17 cellular contexts compared by ENCODE assay signal in genomic region chr2:241618836-241619235, GRCh38. TPM values are rescaled to one million over a fixed set of nuclear protein-coding genes. Genes with fewer than 3 reads are reported as not detected.
DNase-seq lines count a peak whose midpoint lies in the region; ATAC-seq and TF ChIP-seq lines count a peak whose summit lies in the region.
"Had no signal": no experiment of that assay in that cellular context is flagged by ENCODE, and none has a peak within 500 bp of the region (broad histone marks: within the 10 kb centered on the region; RNA-seq: fewer than 3 reads in every experiment).

No MANE protein-coding gene starts in this region.

- no peaks in the 10 kb centered on the region for H3K27me3 Mint-ChIP-seq in activated naive CD8-positive, alpha-beta T cell treated with anti-CD3 and anti-CD28 coated beads, Interleukin-2, amount 10 ng/mL, durations not matched to agents 7 days and 5 days
- H3K27me3 Mint-ChIP-seq in activated naive CD8-positive, alpha-beta T cell treated with anti-CD3 and anti-CD28 coated beads, Interleukin-2, amount 50 U/mL, for 24 hours: no peaks in the 10 kb centered on the region
- H3K27me3 Mint-ChIP-seq in GM23338 (ENCODE audit: insufficient read depth, low read depth, poor library complexity) (peaks cover 2% of the 10 kb centered on the region), nephron (ENCODE audit: low read depth) (no peaks in the 10 kb centered on the region)
- H3K27me3 Mint-ChIP-seq in activated CD4-positive, alpha-beta memory T cell treated with anti-CD3 and anti-CD28 coated beads, Interleukin-2, amount 10 ng/mL, durations not matched to agents 7 days and 5 days: no peaks in the 10 kb centered on the region

- H3K27me3 ChIP-seq in GM23338 (ENCODE audit: insufficient read depth): no peaks in the 10 kb centered on the region
- H3K27me3 ChIP-seq in PC-3 (ENCODE audit: low read length): no peaks in the 10 kb centered on the region
- H3K27me3 ChIP-seq: sigmoid colon, transverse colon had no signal

- no peak overlapping the region for H3K9ac ChIP-seq in PC-3 (ENCODE audit: low read length)

- ATAC-seq in activated naive CD8-positive, alpha-beta T cell treated with anti-CD3 and anti-CD28 coated beads, Interleukin-2, amount 10 ng/mL, durations not matched to agents 7 days and 5 days (ENCODE audit: low read depth): no peak
- no peak for ATAC-seq in activated naive CD8-positive, alpha-beta T cell treated with anti-CD3 and anti-CD28 coated beads, Interleukin-2, amount 50 U/mL, for 24 hours
- ATAC-seq in GM23338 (no peak), PC-3 (no peak)

- H3K9me3 Mint-ChIP-seq in activated naive CD8-positive, alpha-beta T cell treated with anti-CD3 and anti-CD28 coated beads, Interleukin-2, amount 10 ng/mL, durations not matched to agents 7 days and 5 days: no peaks in the 10 kb centered on the region
- peaks cover 15% of the 10 kb centered on the region for H3K9me3 Mint-ChIP-seq in activated naive CD8-positive, alpha-beta T cell treated with anti-CD3 and anti-CD28 coated beads, Interleukin-2, amount 50 U/mL, for 24 hours
- H3K9me3 Mint-ChIP-seq in GM23338 (peaks cover 9% of the 10 kb centered on the region; the same call in 2 of the 3 replicates), nephron (peaks cover 3% of the 10 kb centered on the region)
- no peaks in the 10 kb centered on the region for H3K9me3 Mint-ChIP-seq in activated CD4-positive, alpha-beta memory T cell treated with anti-CD3 and anti-CD28 coated beads, Interleukin-2, amount 10 ng/mL, durations not matched to agents 7 days and 5 days

- H3K27ac ChIP-seq in GM23338 (ENCODE audit: low read depth): no peak overlapping the region; the same call in 1 of the 2 replicates
- no peak overlapping the region for H3K27ac ChIP-seq in PC-3 (ENCODE audit: low read length)
- H3K27ac ChIP-seq: sigmoid colon, WERI-Rb-1 had no signal

- H3K36me3 ChIP-seq in GM23338 (ENCODE audit: insufficient read depth) (no peaks in the 10 kb centered on the region), PC-3 (ENCODE audit: low read depth, low read length) (peaks cover 12% of the 10 kb centered on the region)

- H3K27ac Mint-ChIP-seq in activated naive CD8-positive, alpha-beta T cell treated with anti-CD3 and anti-CD28 coated beads, Interleukin-2, amount 10 ng/mL, durations not matched to agents 7 days and 5 days: peak overlapping the region; percentile 98
- H3K27ac Mint-ChIP-seq in activated naive CD8-positive, alpha-beta T cell treated with anti-CD3 and anti-CD28 coated beads, Interleukin-2, amount 50 U/mL, for 24 hours: no peak overlapping the region
- H3K27ac Mint-ChIP-seq in GM23338 (peak overlapping the region; percentile 84), nephron (peak overlapping the region in 2 of 3 experiments; percentile 19 to 94)
- H3K27ac Mint-ChIP-seq in activated CD4-positive, alpha-beta memory T cell treated with anti-CD3 and anti-CD28 coated beads, Interleukin-2, amount 10 ng/mL, durations not matched to agents 7 days and 5 days: peak overlapping the region; percentile 95

- H3K79me2 ChIP-seq in GM23338 (replicated peaks; ENCODE audit: insufficient read depth): peaks cover 80% of the 10 kb centered on the region
- peaks cover 74% of the 10 kb centered on the region for H3K79me2 ChIP-seq in PC-3 (ENCODE audit: low read length)

- TF ChIP-seq CTCF in GM23338 (conservative IDR thresholded peaks at IDR 0.05; ENCODE audit: low read depth in 2 of 2) (no peak), nephron (IDR thresholded peaks at IDR 0.05; ENCODE audit: unreplicated experiment in 3 of 3) (no peak), PC-3 (conservative IDR thresholded peaks at IDR 0.05; ENCODE audit: low read depth, low read length) (no peak)

- peaks cover 6% of the 10 kb centered on the region; the same call in 1 of the 2 replicates for H3K4me1 ChIP-seq in GM23338 (ENCODE audit: insufficient read depth)
- no peaks in the 10 kb centered on the region for H3K4me1 ChIP-seq in PC-3 (ENCODE audit: insufficient read depth, low read length)
- H3K4me1 ChIP-seq: Caco-2 had no signal

- peaks cover 21% of the 10 kb centered on the region for H3K4me1 Mint-ChIP-seq in activated naive CD8-positive, alpha-beta T cell treated with anti-CD3 and anti-CD28 coated beads, Interleukin-2, amount 10 ng/mL, durations not matched to agents 7 days and 5 days
- H3K4me1 Mint-ChIP-seq in activated naive CD8-positive, alpha-beta T cell treated with anti-CD3 and anti-CD28 coated beads, Interleukin-2, amount 50 U/mL, for 24 hours: peaks cover 46% of the 10 kb centered on the region
- peaks cover 23% of the 10 kb centered on the region for H3K4me1 Mint-ChIP-seq in GM23338
- peaks cover 55% of the 10 kb centered on the region for H3K4me1 Mint-ChIP-seq in activated CD4-positive, alpha-beta memory T cell treated with anti-CD3 and anti-CD28 coated beads, Interleukin-2, amount 10 ng/mL, durations not matched to agents 7 days and 5 days
- peaks cover 12% of the 10 kb centered on the region for H3K4me1 Mint-ChIP-seq in nephron

- no peak for DNase-seq in activated naive CD8-positive, alpha-beta T cell treated with anti-CD3 and anti-CD28 coated beads, Interleukin-2, amount 10 ng/mL, durations not matched to agents 7 days and 5 days
- no peak for DNase-seq in activated naive CD8-positive, alpha-beta T cell treated with anti-CD3 and anti-CD28 coated beads, Interleukin-2, amount 50 U/mL, for 24 hours
- DNase-seq in GM23338 (ENCODE audit: low spot score) (no peak), PC-3 (no peak), NCI-H446 treated with DMSO at 0.1 percent for 48 hours (lab: John Stamatoyannopoulos, UW) (no peak), LoVo (ENCODE audit: low spot score) (no peak)
- no peak for DNase-seq in activated CD4-positive, alpha-beta memory T cell treated with anti-CD3 and anti-CD28 coated beads, Interleukin-2, amount 10 ng/mL, durations not matched to agents 7 days and 5 days
- DNase-seq: activated gamma-delta T cell; Caco-2; effector CD4-positive, alpha-beta T cell; NCI-H524; SIG-M5; sigmoid colon; stimulated activated naive CD4-positive, alpha-beta T cell; transverse colon; WERI-Rb-1 had no signal

- POLR2A ChIA-PET in activated naive CD8-positive, alpha-beta T cell treated with anti-CD3 and anti-CD28 coated beads, Interleukin-2, amount 10 ng/mL, durations not matched to agents 7 days and 5 days (lab: Charles Lee): no interaction called here
- POLR2A ChIA-PET in activated CD4-positive, alpha-beta memory T cell treated with anti-CD3 and anti-CD28 coated beads, Interleukin-2, amount 10 ng/mL, durations not matched to agents 7 days and 5 days (lab: Charles Lee): interaction anchor here (1.0 to 3.0 kb wide), 4 partner anchors 19 to 303 kb away, joined by 3 to 21 read pairs (median 6); partner anchors contain the start of genes ATG4B, D2HGDH, HDLBP and SEPTIN2
- POLR2A ChIA-PET in PC-3 (lab: Charles Lee; ENCODE audit: unreplicated experiment): no interaction called here

- intact Hi-C loops in PC-3 (cut with micrococcal nuclease): no loop called here

- H4K20me1 ChIP-seq in GM23338 (replicated peaks; ENCODE audit: insufficient read depth): peaks cover 15% of the 10 kb centered on the region; the same call in 1 of the 2 replicates
- H4K20me1 ChIP-seq in PC-3 (ENCODE audit: low read length): no peaks in the 10 kb centered on the region

- CTCF ChIA-PET in activated CD4-positive, alpha-beta memory T cell treated with anti-CD3 and anti-CD28 coated beads, Interleukin-2, amount 10 ng/mL, durations not matched to agents 7 days and 5 days (lab: Charles Lee): interaction anchor here (1.2 kb wide), 1 partner anchor 8 kb away, joined by 4 read pairs; no protein-coding TSS in a partner anchor
- CTCF ChIA-PET in PC-3 (lab: Charles Lee): no interaction called here

- H3K36me3 Mint-ChIP-seq in activated naive CD8-positive, alpha-beta T cell treated with anti-CD3 and anti-CD28 coated beads, Interleukin-2, amount 10 ng/mL, durations not matched to agents 7 days and 5 days: peaks cover 14% of the 10 kb centered on the region
- H3K36me3 Mint-ChIP-seq in activated naive CD8-positive, alpha-beta T cell treated with anti-CD3 and anti-CD28 coated beads, Interleukin-2, amount 50 U/mL, for 24 hours (ENCODE audit: low read depth): peaks cover 41% of the 10 kb centered on the region
- peaks cover 16% of the 10 kb centered on the region for H3K36me3 Mint-ChIP-seq in GM23338 (ENCODE audit: low read depth)
- H3K36me3 Mint-ChIP-seq in activated CD4-positive, alpha-beta memory T cell treated with anti-CD3 and anti-CD28 coated beads, Interleukin-2, amount 10 ng/mL, durations not matched to agents 7 days and 5 days (ENCODE audit: low read depth): peaks cover 24% of the 10 kb centered on the region
- peaks cover 45% of the 10 kb centered on the region for H3K36me3 Mint-ChIP-seq in nephron (ENCODE audit: low read depth)

- H3K9me2 ChIP-seq in GM23338 (ENCODE audit: insufficient read depth) (no peaks in the 10 kb centered on the region), PC-3 (replicated peaks; ENCODE audit: low read length) (no peaks in the 10 kb centered on the region)

- H3K4me3 ChIP-seq in GM23338 (no peak overlapping the region), PC-3 (ENCODE audit: low read length) (no peak overlapping the region)
- H3K4me3 ChIP-seq: sigmoid colon, transverse colon had no signal

- H2AFZ ChIP-seq in GM23338 (no peak overlapping the region), PC-3 (ENCODE audit: low read length) (no peak overlapping the region)

- H3K4me2 ChIP-seq in GM23338 (no peak overlapping the region), PC-3 (ENCODE audit: low read length) (no peak overlapping the region)

- H3K4me3 Mint-ChIP-seq in activated naive CD8-positive, alpha-beta T cell treated with anti-CD3 and anti-CD28 coated beads, Interleukin-2, amount 10 ng/mL, durations not matched to agents 7 days and 5 days: no peak overlapping the region
- H3K4me3 Mint-ChIP-seq in activated naive CD8-positive, alpha-beta T cell treated with anti-CD3 and anti-CD28 coated beads, Interleukin-2, amount 50 U/mL, for 24 hours: no peak overlapping the region
- no peak overlapping the region for H3K4me3 Mint-ChIP-seq in GM23338
- H3K4me3 Mint-ChIP-seq in activated CD4-positive, alpha-beta memory T cell treated with anti-CD3 and anti-CD28 coated beads, Interleukin-2, amount 10 ng/mL, durations not matched to agents 7 days and 5 days: no peak overlapping the region
- no peak overlapping the region for H3K4me3 Mint-ChIP-seq in nephron

- BruUV-seq in PC-3 (replicated peaks; lab: Mats Ljungman, UMichigan): no TSS peak

- no peaks in the 10 kb centered on the region; the same call in 1 of the 2 replicates for H3K9me3 ChIP-seq in PC-3 (ENCODE audit: low read length)
- H3K9me3 ChIP-seq: Caco-2, sigmoid colon, transverse colon had no signal

- H3F3A ChIP-seq in GM23338 (replicated peaks; ENCODE audit: low read depth) (peaks cover 6% of the 10 kb centered on the region; the same call in 1 of the 2 replicates), PC-3 (ENCODE audit: low read length, unreplicated experiment) (peaks cover 18% of the 10 kb centered on the region)

RNA-seq across cellular contexts. Expression of gene THAP4, which starts 18.1 kb away (rescaled TPM):
- 10 to 100 TPM; 35.0 to 35.5 TPM for total RNA-seq in activated naive CD8-positive, alpha-beta T cell treated with anti-CD3 and anti-CD28 coated beads, Interleukin-2, amount 10 ng/mL, durations not matched to agents 7 days and 5 days
- total RNA-seq in GM23338 (2014; rRNA removed; shearing (Covaris generic)): 80.4 and 81.6 TPM in 2 replicates
- 62.9 and 74.0 TPM in 2 replicates for polyA plus RNA-seq in GM23338 (2016; fragmentation: Nextera tagmentation; extraction: Ambion mirVana)
- 10 to 100 TPM; 31.9 to 34.3 TPM for total RNA-seq in activated CD4-positive, alpha-beta memory T cell treated with anti-CD3 and anti-CD28 coated beads, Interleukin-2, amount 10 ng/mL, durations not matched to agents 7 days and 5 days
- total RNA-seq in PC-3 (2014; rRNA removed): 75.1 and 102 TPM in 2 replicates

RNA-seq across cellular contexts. Expression of gene ATG4B, which starts 18.7 kb away (rescaled TPM):
- 100 to 1,000 TPM in 1 of 2 experiments, 10 to 100 TPM in 1; 91.1 to 101 TPM for total RNA-seq in activated naive CD8-positive, alpha-beta T cell treated with anti-CD3 and anti-CD28 coated beads, Interleukin-2, amount 10 ng/mL, durations not matched to agents 7 days and 5 days
- total RNA-seq in GM23338 (2014; rRNA removed; shearing (Covaris generic)): 102 and 103 TPM in 2 replicates
- 104 and 116 TPM in 2 replicates for polyA plus RNA-seq in GM23338 (2016; fragmentation: Nextera tagmentation; extraction: Ambion mirVana)
- total RNA-seq in activated CD4-positive, alpha-beta memory T cell treated with anti-CD3 and anti-CD28 coated beads, Interleukin-2, amount 10 ng/mL, durations not matched to agents 7 days and 5 days: 10 to 100 TPM; 84.1 to 87.1 TPM
- 83.0 and 88.6 TPM in 2 replicates for total RNA-seq in PC-3 (2014; rRNA removed)
